15 cellular contexts compared by ENCODE assay signal in the genomic region with DNA sequence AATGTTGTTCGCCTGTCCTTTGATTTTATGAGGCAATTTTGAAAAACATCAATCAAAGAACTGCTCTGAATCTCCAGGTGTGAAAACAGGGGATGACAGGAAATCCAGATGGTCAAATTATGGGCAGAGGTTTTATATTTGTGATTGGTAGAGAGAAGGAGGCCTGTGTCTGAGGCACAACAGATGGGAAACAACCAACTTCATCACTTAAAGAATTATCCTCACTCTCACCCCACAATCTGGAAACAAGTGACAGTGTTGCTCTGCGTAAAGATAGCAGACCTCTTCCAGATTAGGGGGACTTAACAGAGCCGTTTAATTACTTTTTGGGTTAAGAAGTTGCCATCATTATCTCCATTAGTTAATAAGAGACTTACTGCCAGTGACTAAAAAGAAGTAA.
"Had no signal": no experiment of that assay in that cellular context is flagged by ENCODE, and none has a peak within 500 bp of the region (broad histone marks: within the 10 kb centered on the region; RNA-seq: fewer than 3 reads in every experiment).

No MANE protein-coding gene starts in this region.

- H3K4me3 Mint-ChIP-seq: activated CD4-positive, alpha-beta memory T cell treated with anti-CD3 and anti-CD28 coated beads for 36 hours; activated naive CD4-positive, alpha-beta T cell treated with anti-CD3 and anti-CD28 coated beads, Interleukin-2, amount 10 ng/mL, durations not matched to agents 7 days and 5 days; immature natural killer cell; natural killer cell treated with Interleukin-12 subunit alpha and Interleukin-12 subunit beta and Interleukin-15 and Interleukin-18, amount 100 ng/mL, for 72 hours; stimulated activated memory B cell treated with anti-CD40 and anti-IgM and Interleukin-4, amounts not matched to agents 10 μg/mL and 1 μg/mL and 100 μg/mL, for 72 hours had no signal

- H3K27ac ChIP-seq: adrenal gland, epithelial cell of prostate, tibial artery, uterus had no signal

- H3K27me3 ChIP-seq: tibial artery, uterus had no signal

- H3K4me3 ChIP-seq: adrenal gland, tibial artery, uterus had no signal

- H3K27ac Mint-ChIP-seq: activated CD4-positive, alpha-beta memory T cell treated with anti-CD3 and anti-CD28 coated beads for 36 hours; activated naive CD4-positive, alpha-beta T cell treated with anti-CD3 and anti-CD28 coated beads, Interleukin-2, amount 10 ng/mL, durations not matched to agents 7 days and 5 days; immature natural killer cell; natural killer cell treated with Interleukin-12 subunit alpha and Interleukin-12 subunit beta and Interleukin-15 and Interleukin-18, amount 100 ng/mL, for 72 hours; stimulated activated memory B cell treated with anti-CD40 and anti-IgM and Interleukin-4, amounts not matched to agents 10 μg/mL and 1 μg/mL and 100 μg/mL, for 72 hours had no signal

- H3K9me3 Mint-ChIP-seq: activated CD4-positive, alpha-beta memory T cell treated with anti-CD3 and anti-CD28 coated beads for 36 hours; activated naive CD4-positive, alpha-beta T cell treated with anti-CD3 and anti-CD28 coated beads, Interleukin-2, amount 10 ng/mL, durations not matched to agents 7 days and 5 days; natural killer cell treated with Interleukin-12 subunit alpha and Interleukin-12 subunit beta and Interleukin-15 and Interleukin-18, amount 100 ng/mL, for 72 hours; stimulated activated memory B cell treated with anti-CD40 and anti-IgM and Interleukin-4, amounts not matched to agents 10 μg/mL and 1 μg/mL and 100 μg/mL, for 72 hours had no signal

- DNase-seq: activated CD4-positive, alpha-beta memory T cell treated with anti-CD3 and anti-CD28 coated beads for 36 hours; activated CD8-positive, alpha-beta memory T cell treated with anti-CD3 and anti-CD28 coated beads, Interleukin-2, amount 50 U/mL, for 48 hours; activated naive CD4-positive, alpha-beta T cell treated with anti-CD3 and anti-CD28 coated beads, Interleukin-2, amount 10 ng/mL, durations not matched to agents 7 days and 5 days; adrenal gland; foreskin melanocyte; immature natural killer cell; mesenchymal stem cell; stimulated activated CD4-positive, alpha-beta T cell treated with anti-CD3 and anti-CD28 coated beads, Interleukin-12 subunit alpha, Interleukin-12 subunit beta, amount 100 ng/mL, for 4 hours; T-helper 9 cell; tibial artery; uterus had no signal

- H3K27me3 Mint-ChIP-seq: stimulated activated memory B cell treated with anti-CD40 and anti-IgM and Interleukin-4, amounts not matched to agents 10 μg/mL and 1 μg/mL and 100 μg/mL, for 72 hours had no signal

- ATAC-seq: activated CD4-positive, CD25-positive, alpha-beta regulatory T cell treated with anti-CD3 and anti-CD28 coated beads, Interleukin-2, amount 50 U/mL, for 24 hours; natural killer cell treated with Interleukin-12 subunit alpha and Interleukin-12 subunit beta and Interleukin-15 and Interleukin-18, amount 100 ng/mL, for 72 hours; stimulated activated memory B cell treated with anti-CD40 and anti-IgM and Interleukin-4, amounts not matched to agents 10 μg/mL and 1 μg/mL and 100 μg/mL, for 72 hours had no signal

- H3K4me1 Mint-ChIP-seq: stimulated activated memory B cell treated with anti-CD40 and anti-IgM and Interleukin-4, amounts not matched to agents 10 μg/mL and 1 μg/mL and 100 μg/mL, for 72 hours had no signal

- H3K36me3 Mint-ChIP-seq: activated CD4-positive, alpha-beta memory T cell treated with anti-CD3 and anti-CD28 coated beads for 36 hours; immature natural killer cell; natural killer cell treated with Interleukin-12 subunit alpha and Interleukin-12 subunit beta and Interleukin-15 and Interleukin-18, amount 100 ng/mL, for 72 hours; stimulated activated memory B cell treated with anti-CD40 and anti-IgM and Interleukin-4, amounts not matched to agents 10 μg/mL and 1 μg/mL and 100 μg/mL, for 72 hours had no signal
